6 cellular contexts compared by ENCODE assay signal in genomic region chr4:161916010-161916409, GRCh38.
"Had no signal": no experiment of that assay in that cellular context is flagged by ENCODE, and none has a peak within 500 bp of the region (broad histone marks: within the 10 kb centered on the region; RNA-seq: fewer than 3 reads in every experiment).

No MANE protein-coding gene starts in this region.

- H3K4me2 ChIP-seq: GM23338 had no signal

- DNase-seq: H9, HCEC 1CT, HFFc6, IMR-90 had no signal

- H2AFZ ChIP-seq: GM23338 had no signal

- H3K4me3 ChIP-seq: GM23338, K562 had no signal

- ATAC-seq: GM23338, K562 had no signal
